1 cellular context compared by ENCODE assay signal in genomic region chr6:109705258-109705657, GRCh38.
TF ChIP-seq lines count a peak whose summit lies in the region.

No MANE protein-coding gene starts in this region.

TF ChIP-seq in HepG2, 621 proteins besides CTCF, POLR2A, EP300 and RAD21 (continues in another document):
- TF ChIP-seq TFAP4 (IDR thresholded peaks at IDR 0.05; ENCODE audit: borderline replicate concordance, low read depth): peak; percentile 73; the same call in 1 of the 2 replicates
- TF ChIP-seq ERF (CRISPR knock-in tag; IDR thresholded peaks at IDR 0.05): 0 out of 2 replicates have a peak, but pooled peaks have one; percentile 51
- TF ChIP-seq THAP11 (CRISPR knock-in tag; IDR thresholded peaks at IDR 0.05): 0 out of 2 replicates have a peak, but pooled peaks have one; percentile 20
- no peak for TF ChIP-seq TEF (CRISPR knock-in tag; IDR thresholded peaks at IDR 0.05)
- TF ChIP-seq THAP9 (CRISPR knock-in tag; IDR thresholded peaks at IDR 0.05; ENCODE audit: borderline replicate concordance): no peak
- TF ChIP-seq ZFX (CRISPR knock-in tag; IDR thresholded peaks at IDR 0.05; ENCODE audit: low read depth): peak; percentile 36; the same call in 1 of the 2 replicates
- no peak; the same call in 1 of the 2 replicates for TF ChIP-seq ETV5 (CRISPR knock-in tag; IDR thresholded peaks at IDR 0.05; ENCODE audit: borderline replicate concordance)
- TF ChIP-seq ZSCAN5A (CRISPR knock-in tag; IDR thresholded peaks at IDR 0.05; ENCODE audit: borderline replicate concordance): no peak
- no peak for TF ChIP-seq ZNF878 (CRISPR knock-in tag; IDR thresholded peaks at IDR 0.05)
- TF ChIP-seq ZNF326 (CRISPR knock-in tag; IDR thresholded peaks at IDR 0.05; ENCODE audit: borderline replicate concordance): no peak
- no peak for TF ChIP-seq MTA3 (CRISPR knock-in tag; IDR thresholded peaks at IDR 0.05)
- no peak for TF ChIP-seq ZNF33A (CRISPR knock-in tag; IDR thresholded peaks at IDR 0.05; ENCODE audit: borderline replicate concordance)
- no peak for TF ChIP-seq EEA1 (CRISPR knock-in tag; IDR thresholded peaks at IDR 0.05; ENCODE audit: borderline replicate concordance)
- no peak for TF ChIP-seq MBD4 (IDR thresholded peaks at IDR 0.05; ENCODE audit: borderline replicate concordance, low read length)
- TF ChIP-seq PAWR (CRISPR knock-in tag; IDR thresholded peaks at IDR 0.05; ENCODE audit: borderline replicate concordance): no peak
- TF ChIP-seq TGIF2 (CRISPR knock-in tag; IDR thresholded peaks at IDR 0.05): no peak
- no peak for TF ChIP-seq ZBTB43 (CRISPR knock-in tag; conservative IDR thresholded peaks at IDR 0.05)
- TF ChIP-seq ZBTB21 (CRISPR knock-in tag; IDR thresholded peaks at IDR 0.05): no peak
- TF ChIP-seq ZFP41 (CRISPR knock-in tag; IDR thresholded peaks at IDR 0.05; ENCODE audit: borderline replicate concordance): no peak
- no peak for TF ChIP-seq FIP1L1 (IDR thresholded peaks at IDR 0.05; ENCODE audit: borderline replicate concordance, insufficient read depth, low read depth, low read length)
- no peak for TF ChIP-seq MAFK (conservative IDR thresholded peaks at IDR 0.05 in 1 of 2, IDR thresholded peaks at IDR 0.05 in 1 of 2; ENCODE audit: low read length in 2 of 2)
- TF ChIP-seq ZNF616 (CRISPR knock-in tag; IDR thresholded peaks at IDR 0.05; ENCODE audit: low read depth): no peak
- no peak for TF ChIP-seq SNAPC5 (CRISPR knock-in tag; IDR thresholded peaks at IDR 0.05; ENCODE audit: borderline replicate concordance)
- no peak for TF ChIP-seq ZSCAN20 (CRISPR knock-in tag; IDR thresholded peaks at IDR 0.05; ENCODE audit: borderline replicate concordance)
- TF ChIP-seq ZBTB2 (CRISPR knock-in tag; IDR thresholded peaks at IDR 0.05; ENCODE audit: low read depth): no peak
- no peak for TF ChIP-seq FOXP1 (IDR thresholded peaks at IDR 0.05)
- TF ChIP-seq FOXP1 (CRISPR knock-in tag; IDR thresholded peaks at IDR 0.05): no peak
- TF ChIP-seq ZBTB42 (CRISPR knock-in tag; IDR thresholded peaks at IDR 0.05): no peak
- no peak for TF ChIP-seq CHD4 (IDR thresholded peaks at IDR 0.05; ENCODE audit: borderline replicate concordance, low read length)
- TF ChIP-seq ZNF883 (CRISPR knock-in tag; IDR thresholded peaks at IDR 0.05; ENCODE audit: not compliant biosample characterization): no peak
- no peak for TF ChIP-seq THYN1 (CRISPR knock-in tag; IDR thresholded peaks at IDR 0.05; ENCODE audit: borderline replicate concordance, low read depth)
- no peak for TF ChIP-seq MAF1 (CRISPR knock-in tag; IDR thresholded peaks at IDR 0.05; ENCODE audit: borderline replicate concordance)
- no peak for TF ChIP-seq ZKSCAN8 (CRISPR knock-in tag; IDR thresholded peaks at IDR 0.05; ENCODE audit: borderline replicate concordance)
- TF ChIP-seq ZNF263 (CRISPR knock-in tag; IDR thresholded peaks at IDR 0.05): no peak
- no peak for TF ChIP-seq ZNF678 (CRISPR knock-in tag; IDR thresholded peaks at IDR 0.05)
- TF ChIP-seq ATRX (CRISPR knock-in tag; IDR thresholded peaks at IDR 0.05; ENCODE audit: borderline replicate concordance): no peak
- TF ChIP-seq HOXA3 (CRISPR knock-in tag; IDR thresholded peaks at IDR 0.05): no peak
- TF ChIP-seq SIX1 (CRISPR knock-in tag; IDR thresholded peaks at IDR 0.05; ENCODE audit: borderline replicate concordance): peak; percentile 30; the same call in 1 of the 2 replicates
- no peak for TF ChIP-seq ZNF562 (CRISPR knock-in tag; IDR thresholded peaks at IDR 0.05; ENCODE audit: borderline replicate concordance)
- TF ChIP-seq ZBTB44 (CRISPR knock-in tag; IDR thresholded peaks at IDR 0.05): no peak
- no peak for TF ChIP-seq ZNF280B (CRISPR knock-in tag; IDR thresholded peaks at IDR 0.05; ENCODE audit: borderline replicate concordance)
- no peak for TF ChIP-seq GFI1 (CRISPR knock-in tag; IDR thresholded peaks at IDR 0.05; ENCODE audit: borderline replicate concordance)
- no peak for TF ChIP-seq RXRB (CRISPR knock-in tag; IDR thresholded peaks at IDR 0.05; ENCODE audit: borderline replicate concordance)
- no peak for TF ChIP-seq SOX13 (IDR thresholded peaks at IDR 0.05)
- no peak for TF ChIP-seq SOX13 (CRISPR knock-in tag; conservative IDR thresholded peaks at IDR 0.05 in 1 of 2, IDR thresholded peaks at IDR 0.05 in 1 of 2)
- TF ChIP-seq FOXA3 (CRISPR knock-in tag; IDR thresholded peaks at IDR 0.05): 0 out of 2 replicates have a peak, but pooled peaks have one; percentile 20
- TF ChIP-seq FOXO1 (CRISPR knock-in tag; IDR thresholded peaks at IDR 0.05): no peak
- TF ChIP-seq ZSCAN25 (CRISPR knock-in tag; IDR thresholded peaks at IDR 0.05): no peak
- no peak for TF ChIP-seq ZNF350 (CRISPR knock-in tag; IDR thresholded peaks at IDR 0.05; ENCODE audit: borderline replicate concordance, low read depth)
- TF ChIP-seq ZNF574 (CRISPR knock-in tag; IDR thresholded peaks at IDR 0.05): peak; percentile 80
